12 cellular contexts compared by ENCODE assay signal in genomic region chr22:49328630-49329405, GRCh38.
"Had no signal": no experiment of that assay in that cellular context is flagged by ENCODE, and none has a peak within 500 bp of the region (broad histone marks: within the 10 kb centered on the region; RNA-seq: fewer than 3 reads in every experiment).

No MANE protein-coding gene starts in this region.

- H3K36me3 Mint-ChIP-seq: natural killer cell; stimulated activated effector memory CD8-positive, alpha-beta T cell treated with anti-CD3 and anti-CD28 coated beads, Interleukin-12 subunit alpha, Interleukin-12 subunit beta, amount 100 ng/mL, for 72 hours had no signal

- H3K4me3 ChIP-seq: gastroesophageal sphincter, hepatocyte, mucosa of descending colon, ovary, transverse colon had no signal

- H3K27ac ChIP-seq: gastroesophageal sphincter, hepatocyte, ovary, transverse colon had no signal

- DNase-seq: activated CD4-positive, alpha-beta T cell treated with anti-CD3 and anti-CD28 coated beads, Interleukin-2, amount 50 U/mL, for 1 hour; activated naive CD4-positive, alpha-beta T cell treated with Interleukin-2 at 50 U/mL for 16 hours; activated naive CD8-positive, alpha-beta T cell treated with anti-CD3 and anti-CD28 coated beads, Interleukin-2, amount 50 U/mL, for 24 hours; activated T-cell treated with anti-CD3 and anti-CD28 coated beads, Interleukin-2, amount 50 U/mL, for 72 hours; mammary epithelial cell; mucosa of descending colon; natural killer cell; ovary had no signal

- H3K27ac Mint-ChIP-seq: activated naive CD8-positive, alpha-beta T cell treated with anti-CD3 and anti-CD28 coated beads, Interleukin-2, amount 50 U/mL, for 24 hours; activated T-cell treated with anti-CD3 and anti-CD28 coated beads, Interleukin-2, amount 50 U/mL, for 72 hours; natural killer cell; stimulated activated effector memory CD8-positive, alpha-beta T cell treated with anti-CD3 and anti-CD28 coated beads, Interleukin-12 subunit alpha, Interleukin-12 subunit beta, amount 100 ng/mL, for 72 hours had no signal

- ATAC-seq: activated naive CD8-positive, alpha-beta T cell treated with anti-CD3 and anti-CD28 coated beads, Interleukin-2, amount 50 U/mL, for 24 hours; activated T-cell treated with anti-CD3 and anti-CD28 coated beads, Interleukin-2, amount 50 U/mL, for 72 hours; gastroesophageal sphincter; mucosa of descending colon; natural killer cell; stimulated activated effector memory CD8-positive, alpha-beta T cell treated with anti-CD3 and anti-CD28 coated beads, Interleukin-12 subunit alpha, Interleukin-12 subunit beta, amount 100 ng/mL, for 72 hours had no signal

- H3K36me3 ChIP-seq: gastroesophageal sphincter, ovary, transverse colon had no signal

- H2AFZ ChIP-seq: hepatocyte had no signal

- H3K4me2 ChIP-seq: hepatocyte had no signal

- H3K79me2 ChIP-seq: hepatocyte had no signal

- H3K9me3 ChIP-seq: mucosa of descending colon, ovary, transverse colon had no signal

- H3K4me1 ChIP-seq: gastroesophageal sphincter, transverse colon had no signal

- H3K4me3 Mint-ChIP-seq: activated naive CD8-positive, alpha-beta T cell treated with anti-CD3 and anti-CD28 coated beads, Interleukin-2, amount 50 U/mL, for 24 hours; activated T-cell treated with anti-CD3 and anti-CD28 coated beads, Interleukin-2, amount 50 U/mL, for 72 hours; natural killer cell; stimulated activated effector memory CD8-positive, alpha-beta T cell treated with anti-CD3 and anti-CD28 coated beads, Interleukin-12 subunit alpha, Interleukin-12 subunit beta, amount 100 ng/mL, for 72 hours had no signal

- H3K4me1 Mint-ChIP-seq: activated naive CD8-positive, alpha-beta T cell treated with anti-CD3 and anti-CD28 coated beads, Interleukin-2, amount 50 U/mL, for 24 hours; natural killer cell; stimulated activated effector memory CD8-positive, alpha-beta T cell treated with anti-CD3 and anti-CD28 coated beads, Interleukin-12 subunit alpha, Interleukin-12 subunit beta, amount 100 ng/mL, for 72 hours had no signal

- H3K27me3 ChIP-seq: hepatocyte, ovary, transverse colon had no signal
